Comparison of ENCODE assay signal across 8 cellular contexts in the genomic region with DNA sequence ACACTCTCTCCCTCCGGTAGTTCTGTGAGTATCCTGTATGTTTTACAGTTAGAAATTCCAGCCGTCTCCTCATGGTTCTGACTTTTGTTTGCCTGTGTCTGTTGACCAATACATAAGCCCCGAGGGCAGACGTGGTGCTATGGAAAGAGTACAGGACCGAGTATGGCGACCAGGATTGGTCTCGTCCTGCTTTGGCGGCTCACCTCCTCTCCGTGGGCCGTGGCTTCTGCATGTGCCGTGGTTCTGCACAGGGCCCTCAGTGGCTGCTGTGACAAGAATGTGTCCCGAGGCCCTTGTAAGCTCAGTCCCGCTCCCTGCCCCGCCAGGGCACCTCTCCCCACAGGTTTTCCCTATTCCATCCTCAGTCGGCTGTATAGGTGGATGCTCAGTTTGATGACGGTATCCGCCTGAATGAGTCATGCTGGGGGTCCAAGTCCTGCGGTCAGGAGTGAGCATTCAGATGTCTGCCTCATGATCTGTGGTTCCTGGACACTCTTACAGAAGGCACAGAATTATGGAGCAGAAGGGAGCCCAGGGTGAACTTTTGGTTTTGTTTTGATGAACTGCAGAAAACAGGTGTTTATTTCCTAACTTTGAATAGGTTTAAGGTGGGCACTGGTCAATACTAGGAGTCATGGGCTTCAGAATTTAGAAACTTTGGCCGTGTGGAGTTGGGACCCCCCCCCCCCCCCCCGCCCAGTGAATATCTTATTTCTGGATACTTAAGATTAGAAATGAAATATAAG. TPM values are rescaled to one million over a fixed set of nuclear protein-coding genes. Genes with fewer than 3 reads are reported as not detected.
A peak's percentile ranks its signal among the peaks of the same experiment; 100 is the strongest.
DNase-seq lines count a peak whose midpoint lies in the region; ATAC-seq and TF ChIP-seq lines count a peak whose summit lies in the region.

No MANE protein-coding gene starts in this region.

- 31% methylated on average over 20 of the region's 20 CpGs for WGBS in right cardiac atrium
- 30% methylated on average over 20 of the region's 20 CpGs for WGBS in smooth muscle cell (ENCODE audit: low lambda C conversion rate)

- H2AFZ ChIP-seq in smooth muscle cell (ENCODE audit: low read depth): no peak overlapping the region

- H3K36me3 Mint-ChIP-seq in activated naive CD4-positive, alpha-beta T cell treated with anti-CD3 and anti-CD28 coated beads, Interleukin-2, amount 50 U/mL, for 24 hours: no peaks in the 10 kb centered on the region

- intact Hi-C loops in right cardiac atrium (cut with DNase I): no loop called here

- H3K9me3 Mint-ChIP-seq in activated naive CD4-positive, alpha-beta T cell treated with anti-CD3 and anti-CD28 coated beads, Interleukin-2, amount 50 U/mL, for 24 hours: no peaks in the 10 kb centered on the region

- DNase-seq in activated naive CD4-positive, alpha-beta T cell (lab: John Stamatoyannopoulos, UW): no peak
- DNase-seq in right cardiac atrium (no peak), smooth muscle cell (lab: John Stamatoyannopoulos, UW; ENCODE audit: unreplicated experiment) (no peak), NCI-H2107 (lab: John Stamatoyannopoulos, UW) (no peak), hypothalamus (lab: John Stamatoyannopoulos, UW) (no peak), cerebellar nuclear complex (lab: John Stamatoyannopoulos, UW) (no peak)

- H4K20me1 ChIP-seq in smooth muscle cell (ENCODE audit: low read depth): peaks cover 57% of the 10 kb centered on the region

- no peak for ATAC-seq in right cardiac atrium

- peaks cover 6% of the 10 kb centered on the region for H3K4me1 ChIP-seq in right cardiac atrium (ENCODE audit: control insufficient read depth, insufficient read depth, low read length)
- H3K4me1 ChIP-seq in smooth muscle cell (ENCODE audit: low read depth): peaks cover 19% of the 10 kb centered on the region

- H3K27me3 ChIP-seq in right cardiac atrium (ENCODE audit: control insufficient read depth, insufficient read depth) (no peaks in the 10 kb centered on the region), smooth muscle cell (ENCODE audit: low read depth) (no peaks in the 10 kb centered on the region)

- H3K4me2 ChIP-seq in smooth muscle cell: peak overlapping the region; percentile 99

- H3K27ac ChIP-seq in right cardiac atrium (ENCODE audit: low read length) (no peak overlapping the region), smooth muscle cell (ENCODE audit: low read depth) (peak overlapping the region; percentile 95)

- H3K9ac ChIP-seq in smooth muscle cell (ENCODE audit: low read depth): peak overlapping the region; percentile 99

- H3K4me3 ChIP-seq in WI38 (ENCODE audit: low read depth, low read length) (peak overlapping the region; percentile 97), right cardiac atrium (ENCODE audit: low read length) (peak overlapping the region; percentile 97), smooth muscle cell (peak overlapping the region; percentile 97)

- peak overlapping the region; percentile 94 for H3K4me3 Mint-ChIP-seq in activated naive CD4-positive, alpha-beta T cell treated with anti-CD3 and anti-CD28 coated beads, Interleukin-2, amount 50 U/mL, for 24 hours

- no peak for TF ChIP-seq CTCF in WI38 (IDR thresholded peaks at IDR 0.05; ENCODE audit: low read depth, low read length)
- TF ChIP-seq CTCF in smooth muscle cell (IDR thresholded peaks at IDR 0.05; ENCODE audit: borderline replicate concordance, insufficient read depth, poor library complexity, severe bottlenecking): no peak

- H3K4me1 Mint-ChIP-seq in activated naive CD4-positive, alpha-beta T cell treated with anti-CD3 and anti-CD28 coated beads, Interleukin-2, amount 50 U/mL, for 24 hours: peaks cover 27% of the 10 kb centered on the region

- H3K27ac Mint-ChIP-seq in activated naive CD4-positive, alpha-beta T cell treated with anti-CD3 and anti-CD28 coated beads, Interleukin-2, amount 50 U/mL, for 24 hours: peak overlapping the region; percentile 90

- peaks cover 70% of the 10 kb centered on the region for H3K79me2 ChIP-seq in smooth muscle cell (ENCODE audit: low read depth)

- H3K9me3 ChIP-seq in right cardiac atrium (ENCODE audit: control insufficient read depth, low read length): no peaks in the 10 kb centered on the region
- H3K9me3 ChIP-seq in smooth muscle cell (replicated peaks; ENCODE audit: low read depth): no peaks in the 10 kb centered on the region

- H3F3A ChIP-seq in smooth muscle cell (ENCODE audit: low read depth): peaks cover 5% of the 10 kb centered on the region

- no peaks in the 10 kb centered on the region for H3K27me3 Mint-ChIP-seq in activated naive CD4-positive, alpha-beta T cell treated with anti-CD3 and anti-CD28 coated beads, Interleukin-2, amount 50 U/mL, for 24 hours

- no peaks in the 10 kb centered on the region for H3K36me3 ChIP-seq in smooth muscle cell (ENCODE audit: low read depth)

RNA-seq across cellular contexts. Expression of gene ARFGAP1, which starts 1.2 kb away (rescaled TPM):
- total RNA-seq in right cardiac atrium (10 to 100 TPM; 39.5 to 50.7 (median 41.7) TPM), smooth muscle cell (100 and 101 TPM in 2 replicates)
- polyA plus RNA-seq in right cardiac atrium (36.9 TPM), smooth muscle cell (169 and 188 TPM in 2 replicates)

RNA-seq across cellular contexts. Expression of gene COL20A1, which starts 19.2 kb away (rescaled TPM):
- total RNA-seq in right cardiac atrium (not detected), smooth muscle cell (0.36 and 0.81 TPM in 2 replicates)
- polyA plus RNA-seq in right cardiac atrium (not detected), smooth muscle cell (0.23 and 0.70 TPM in 2 replicates)

RNA-seq across cellular contexts. Expression of gene NKAIN4, which starts 19.5 kb away (rescaled TPM):
- not detected for total RNA-seq in right cardiac atrium
- polyA plus RNA-seq in right cardiac atrium: not detected
- total RNA-seq in smooth muscle cell: 34.2 and 50.0 TPM in 2 replicates
- 19.8 and 78.9 TPM in 2 replicates for polyA plus RNA-seq in smooth muscle cell

RNA-seq across cellular contexts. Expression of gene BIRC7, which starts 38.1 kb away (rescaled TPM):
- total RNA-seq in right cardiac atrium: not detected
- not detected for polyA plus RNA-seq in right cardiac atrium
- total RNA-seq in smooth muscle cell: 3.5 and 5.8 TPM in 2 replicates
- polyA plus RNA-seq in smooth muscle cell: 10.9 and 12.2 TPM in 2 replicates

RNA-seq across cellular contexts. Expression of gene YTHDF1, which starts 57.9 kb away (rescaled TPM):
- total RNA-seq in right cardiac atrium (10 to 100 TPM; 23.0 to 27.6 (median 25.2) TPM), smooth muscle cell (25.3 and 28.2 TPM in 2 replicates)
- polyA plus RNA-seq in right cardiac atrium (15.3 TPM), smooth muscle cell (35.8 and 50.9 TPM in 2 replicates)

Comparison
In these comparisons a context has a peak if more than half of its experiments do, and no peak if none do; other contexts are left out.
1. RNA of gene NKAIN4, which starts 19.5 kb away (total RNA-seq): 34.2 to 50.0 TPM in smooth muscle cell; not detected in right cardiac atrium; every median in the first group is over 10 times any median in the second.
2. Peak in every context shown above with its lines, with median percentiles within 50 percentile points of each other: H3K4me3 ChIP-seq.